8 cellular contexts compared by ENCODE assay signal in the genomic region with DNA sequence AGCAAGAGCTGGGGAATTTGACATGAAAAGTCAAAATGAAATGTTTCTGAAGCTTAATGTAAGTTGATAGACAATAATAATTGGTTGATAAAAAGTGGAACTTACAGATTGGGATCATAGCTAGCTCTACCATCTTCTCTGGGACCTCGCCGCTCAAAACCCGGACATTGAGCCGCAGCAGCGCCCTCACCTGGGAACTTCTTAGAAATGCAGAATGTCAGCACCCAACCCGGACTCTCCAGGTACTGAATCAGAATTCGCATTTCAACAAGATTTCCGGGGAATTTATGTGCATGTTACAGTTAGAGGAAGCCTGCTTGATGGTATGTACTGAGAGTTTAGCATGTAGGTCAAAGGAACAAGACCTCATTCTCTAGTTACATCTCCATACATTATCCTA. TPM values are rescaled to one million over a fixed set of nuclear protein-coding genes. Genes with fewer than 3 reads are reported as not detected.
A peak's percentile ranks its signal among the peaks of the same experiment; 100 is the strongest.
DNase-seq lines count a peak whose midpoint lies in the region; ATAC-seq and TF ChIP-seq lines count a peak whose summit lies in the region.

No MANE protein-coding gene starts in this region.

- H3K36me3 Mint-ChIP-seq in glutamatergic neuron (ENCODE audit: unreplicated experiment) = peaks cover 8% of the 10 kb centered on the region
- no peaks in the 10 kb centered on the region for H3K36me3 Mint-ChIP-seq in type B pancreatic cell

- H3K27ac ChIP-seq in suprapubic skin = no peak overlapping the region

- H3K9me3 Mint-ChIP-seq in glutamatergic neuron (ENCODE audit: unreplicated experiment) = peaks cover 2% of the 10 kb centered on the region
- no peaks in the 10 kb centered on the region for H3K9me3 Mint-ChIP-seq in type B pancreatic cell

- H3K36me3 ChIP-seq in suprapubic skin = no peaks in the 10 kb centered on the region

- TF ChIP-seq EP300 in suprapubic skin (IDR thresholded peaks at IDR 0.05) = no peak

- TF ChIP-seq CTCF in glutamatergic neuron (IDR thresholded peaks at IDR 0.05; ENCODE audit: partially characterized antibody, unreplicated experiment) = peak; percentile 78
- peak; percentile 77 for TF ChIP-seq CTCF in type B pancreatic cell (conservative IDR thresholded peaks at IDR 0.05)
- no peak for TF ChIP-seq CTCF in suprapubic skin (IDR thresholded peaks at IDR 0.05)

- WGBS in suprapubic skin = 81% methylated on average over 8 of the region's 8 CpGs

- H3K4me1 Mint-ChIP-seq in glutamatergic neuron (ENCODE audit: low read depth, unreplicated experiment) (peaks cover 2% of the 10 kb centered on the region), type B pancreatic cell (ENCODE audit: unreplicated experiment) (peaks cover 28% of the 10 kb centered on the region)

- no peak overlapping the region for H3K4me3 Mint-ChIP-seq in glutamatergic neuron (ENCODE audit: unreplicated experiment)
- H3K4me3 Mint-ChIP-seq in type B pancreatic cell = no peak overlapping the region

- peaks cover 1% of the 10 kb centered on the region for H3K27me3 Mint-ChIP-seq in glutamatergic neuron (ENCODE audit: unreplicated experiment)
- H3K27me3 Mint-ChIP-seq in type B pancreatic cell = no peaks in the 10 kb centered on the region

- DNase-seq in EL (peak; percentile 35), glutamatergic neuron (peak; percentile 69), type B pancreatic cell (ENCODE audit: extremely low spot score, unreplicated experiment) (no peak), RPMI8226 (no peak), suprapubic skin (ENCODE audit: low spot score in 2 of 2) (no peak), DMS153 treated with DMSO at 0.1 percent for 48 hours (lab: John Stamatoyannopoulos, UW; ENCODE audit: unreplicated experiment) (no peak)
- peak; percentile 29 for DNase-seq in activated CD4-positive, alpha-beta T cell treated with anti-CD3 and anti-CD28 coated beads, Interleukin-2, amount 50 U/mL, for 1 hour

- TF ChIP-seq POLR2A in suprapubic skin (IDR thresholded peaks at IDR 0.05) = no peak

- ATAC-seq in HG03342 (IDR thresholded peaks at IDR 0.05; ENCODE audit: unreplicated experiment) = peak; percentile 61

- H3K27ac Mint-ChIP-seq in glutamatergic neuron (ENCODE audit: unreplicated experiment) = no peak overlapping the region
- no peak overlapping the region for H3K27ac Mint-ChIP-seq in type B pancreatic cell

- H3K9me3 ChIP-seq in suprapubic skin = no peaks in the 10 kb centered on the region

- H3K4me3 ChIP-seq in suprapubic skin = no peak overlapping the region

- no peaks in the 10 kb centered on the region for H3K27me3 ChIP-seq in suprapubic skin

- peaks cover 40% of the 10 kb centered on the region for H3K4me1 ChIP-seq in suprapubic skin

RNA-seq across cellular contexts. Expression of a gene that starts 36.7 kb away (rescaled TPM):
- total RNA-seq in glutamatergic neuron (ENCODE audit: unreplicated experiment) (25.7 TPM), type B pancreatic cell (ENCODE audit: low replicate concordance) (77.7 and 143 TPM in 2 replicates), suprapubic skin (100 to 1,000 TPM; 156 to 278 (median 213) TPM)

Comparison
In these comparisons a context has a peak if more than half of its experiments do, and no peak if none do; other contexts are left out.
1. DNase-seq: peak in EL (single experiment), activated CD4-positive, alpha-beta T cell treated with anti-CD3 and anti-CD28 coated beads, Interleukin-2, amount 50 U/mL, for 1 hour (single experiment) and glutamatergic neuron (single experiment); none in type B pancreatic cell (single experiment), RPMI8226 (single experiment), suprapubic skin (0 of 2) and DMS153 treated with DMSO at 0.1 percent for 48 hours (single experiment).
2. CTCF ChIP-seq: peak in glutamatergic neuron (single experiment) and type B pancreatic cell (single experiment); none in suprapubic skin (0 of 2).